8 cellular contexts compared by ENCODE assay signal in genomic region chr15:77959094-77959879, GRCh38.
DNase-seq lines count a peak whose midpoint lies in the region; ATAC-seq and TF ChIP-seq lines count a peak whose summit lies in the region.

No MANE protein-coding gene starts in this region.

- peak; percentile 89 to 90 for ATAC-seq in CD4-positive, CD25-positive, alpha-beta regulatory T cell (ENCODE audit: low read depth in 2 of 2)
- ATAC-seq in GM21360 (IDR thresholded peaks at IDR 0.05; ENCODE audit: unreplicated experiment) = peak; percentile 87
- ATAC-seq in activated naive CD8-positive, alpha-beta T cell treated with anti-CD3 and anti-CD28 coated beads, Interleukin-2, amount 10 ng/mL, durations not matched to agents 7 days and 5 days (ENCODE audit: low read depth) = peak; percentile 96
- peak; percentile 99 for ATAC-seq in psoas muscle
- peak; percentile 100 for ATAC-seq in upper lobe of right lung

- no peaks in the 10 kb centered on the region for H3K36me3 Mint-ChIP-seq in CD4-positive, CD25-positive, alpha-beta regulatory T cell
- no peaks in the 10 kb centered on the region for H3K36me3 Mint-ChIP-seq in activated naive CD8-positive, alpha-beta T cell treated with anti-CD3 and anti-CD28 coated beads, Interleukin-2, amount 10 ng/mL, durations not matched to agents 7 days and 5 days

- H3K27ac Mint-ChIP-seq in CD4-positive, CD25-positive, alpha-beta regulatory T cell = no peak overlapping the region
- H3K27ac Mint-ChIP-seq in activated naive CD8-positive, alpha-beta T cell treated with anti-CD3 and anti-CD28 coated beads, Interleukin-2, amount 10 ng/mL, durations not matched to agents 7 days and 5 days = no peak overlapping the region

- H3K9me3 Mint-ChIP-seq in CD4-positive, CD25-positive, alpha-beta regulatory T cell = no peaks in the 10 kb centered on the region
- no peaks in the 10 kb centered on the region for H3K9me3 Mint-ChIP-seq in activated naive CD8-positive, alpha-beta T cell treated with anti-CD3 and anti-CD28 coated beads, Interleukin-2, amount 10 ng/mL, durations not matched to agents 7 days and 5 days

- WGBS in psoas muscle, 3 donors = 8 to 13% (median 8%) methylated on average over 19 to 20 of the region's 20 CpGs

- H3K4me1 ChIP-seq in CD4-positive, CD25-positive, alpha-beta regulatory T cell (ENCODE audit: control insufficient read depth, insufficient read depth, low read length, poor library complexity, severe bottlenecking) = peaks cover 5% of the 10 kb centered on the region
- H3K4me1 ChIP-seq in cardiac muscle cell (ENCODE audit: low read depth) = no peaks in the 10 kb centered on the region
- no peaks in the 10 kb centered on the region for H3K4me1 ChIP-seq in psoas muscle
- no peaks in the 10 kb centered on the region for H3K4me1 ChIP-seq in upper lobe of right lung

- DNase-seq in CD4-positive, CD25-positive, alpha-beta regulatory T cell = peak; percentile 59 to 63 (median 59)
- DNase-seq in LNCaP clone FGC (ENCODE audit: low read depth) (peak; percentile 17), SKM-1 (lab: John Stamatoyannopoulos, UW; ENCODE audit: unreplicated experiment) (peak; percentile 24), cardiac muscle cell (ENCODE audit: low read depth in 1 of 2, low spot score in 1 of 2) (peak; percentile 72 to 79), psoas muscle (peak; percentile 77 to 89), upper lobe of right lung (peak; percentile 89)
- peak; percentile 84 for DNase-seq in activated naive CD8-positive, alpha-beta T cell treated with anti-CD3 and anti-CD28 coated beads, Interleukin-2, amount 10 ng/mL, durations not matched to agents 7 days and 5 days

- peak; percentile 94 for TF ChIP-seq CTCF in LNCaP clone FGC (IDR thresholded peaks at IDR 0.05; ENCODE audit: control insufficient read depth, extremely low read depth, insufficient read depth)
- peak; percentile 94 for TF ChIP-seq CTCF in cardiac muscle cell (IDR thresholded peaks at IDR 0.05; ENCODE audit: low read depth, low read length)
- TF ChIP-seq CTCF in psoas muscle (IDR thresholded peaks at IDR 0.05) = peak; percentile 94
- peak; percentile 96 for TF ChIP-seq CTCF in upper lobe of right lung (IDR thresholded peaks at IDR 0.05)

- no peak overlapping the region for H3K4me3 ChIP-seq in CD4-positive, CD25-positive, alpha-beta regulatory T cell (ENCODE audit: low read depth, low read length)
- H3K4me3 ChIP-seq in LNCaP clone FGC (ENCODE audit: low read depth, low read length) = peak overlapping the region; percentile 30
- no peak overlapping the region for H3K4me3 ChIP-seq in cardiac muscle cell
- peak overlapping the region; percentile 44 for H3K4me3 ChIP-seq in psoas muscle
- peak overlapping the region; percentile 29 for H3K4me3 ChIP-seq in upper lobe of right lung

- H3K4me3 Mint-ChIP-seq in CD4-positive, CD25-positive, alpha-beta regulatory T cell = peak overlapping the region in 1 of 4 donors; percentile 33
- H3K4me3 Mint-ChIP-seq in activated naive CD8-positive, alpha-beta T cell treated with anti-CD3 and anti-CD28 coated beads, Interleukin-2, amount 10 ng/mL, durations not matched to agents 7 days and 5 days = peak overlapping the region; percentile 66

- no peaks in the 10 kb centered on the region for H3K36me3 ChIP-seq in CD4-positive, CD25-positive, alpha-beta regulatory T cell (ENCODE audit: control insufficient read depth, insufficient read depth, low read length)
- H3K36me3 ChIP-seq in cardiac muscle cell (no peaks in the 10 kb centered on the region), psoas muscle (ENCODE audit: insufficient read depth in 1 of 2, low read depth in 1 of 2) (no peaks in the 10 kb centered on the region), upper lobe of right lung (no peaks in the 10 kb centered on the region)

- intact Hi-C loops in psoas muscle (cut with DNase I) = loop anchor here in 1 of 2 donors (1.0 to 5.0 kb wide), 2 partner anchors 149 to 283 kb away; no protein-coding TSS in a partner anchor
- intact Hi-C loops in upper lobe of right lung (cut with DNase I) = no loop called here

- H3K9me3 ChIP-seq in CD4-positive, CD25-positive, alpha-beta regulatory T cell (ENCODE audit: control insufficient read depth in 2 of 2, low read length in 2 of 2) = no peaks in the 10 kb centered on the region
- H3K9me3 ChIP-seq in cardiac muscle cell (ENCODE audit: low read depth) (no peaks in the 10 kb centered on the region), psoas muscle (no peaks in the 10 kb centered on the region), upper lobe of right lung (no peaks in the 10 kb centered on the region)

- peaks cover 0 to 10% (median 6%) of the 10 kb centered on the region in 4 donors for H3K4me1 Mint-ChIP-seq in CD4-positive, CD25-positive, alpha-beta regulatory T cell
- peaks cover 14% of the 10 kb centered on the region for H3K4me1 Mint-ChIP-seq in activated naive CD8-positive, alpha-beta T cell treated with anti-CD3 and anti-CD28 coated beads, Interleukin-2, amount 10 ng/mL, durations not matched to agents 7 days and 5 days

- POLR2A ChIA-PET in activated naive CD8-positive, alpha-beta T cell treated with anti-CD3 and anti-CD28 coated beads, Interleukin-2, amount 10 ng/mL, durations not matched to agents 7 days and 5 days (lab: Charles Lee) = interaction anchor here (1.4 kb wide), 1 partner anchor 149 kb away, joined by 3 read pairs; no protein-coding TSS in a partner anchor

- no peak overlapping the region for H3K27ac ChIP-seq in CD4-positive, CD25-positive, alpha-beta regulatory T cell (ENCODE audit: insufficient read depth, low read length, poor library complexity, severe bottlenecking)
- H3K27ac ChIP-seq in cardiac muscle cell = no peak overlapping the region
- no peak overlapping the region for H3K27ac ChIP-seq in psoas muscle
- H3K27ac ChIP-seq in upper lobe of right lung = no peak overlapping the region

- H3K27me3 ChIP-seq in CD4-positive, CD25-positive, alpha-beta regulatory T cell (ENCODE audit: control insufficient read depth, insufficient read depth, low read length) = peaks cover 4% of the 10 kb centered on the region
- H3K27me3 ChIP-seq in cardiac muscle cell (peaks cover 12% of the 10 kb centered on the region), psoas muscle (ENCODE audit: insufficient read depth in 3 of 3, low read length in 2 of 3) (no peaks in the 10 kb centered on the region), upper lobe of right lung (no peaks in the 10 kb centered on the region)

- H3K27me3 Mint-ChIP-seq in CD4-positive, CD25-positive, alpha-beta regulatory T cell = peaks cover 37% of the 10 kb centered on the region
- H3K27me3 Mint-ChIP-seq in activated naive CD8-positive, alpha-beta T cell treated with anti-CD3 and anti-CD28 coated beads, Interleukin-2, amount 10 ng/mL, durations not matched to agents 7 days and 5 days = peaks cover 38% of the 10 kb centered on the region

Comparison
In these comparisons a context has a peak if more than half of its experiments do, and no peak if none do; other contexts are left out.
1. DNase-seq: peak in every context shown above with its lines; median percentile 89 in upper lobe of right lung; 84 in activated naive CD8-positive, alpha-beta T cell treated with anti-CD3 and anti-CD28 coated beads, Interleukin-2, amount 10 ng/mL, durations not matched to agents 7 days and 5 days; 83 in psoas muscle; 76 in cardiac muscle cell; 59 in CD4-positive, CD25-positive, alpha-beta regulatory T cell; 24 in SKM-1; 17 in LNCaP clone FGC.
2. H3K4me3 ChIP-seq: peak in LNCaP clone FGC (single experiment), psoas muscle (single experiment) and upper lobe of right lung (single experiment); none in CD4-positive, CD25-positive, alpha-beta regulatory T cell (single experiment) and cardiac muscle cell (single experiment).
3. Peak in every context shown above with its lines, with median percentiles within 50 percentile points of each other: ATAC-seq and CTCF ChIP-seq.